Comparison of ENCODE assay signal across 26 cellular contexts in genomic region chr7:99002146-99002826, GRCh38.
A peak's percentile ranks its signal among the peaks of the same experiment; 100 is the strongest.
DNase-seq lines count a peak whose midpoint lies in the region; ATAC-seq, FAIRE-seq and TF ChIP-seq lines count a peak whose summit lies in the region.
"Had no signal": no experiment of that assay in that cellular context is flagged by ENCODE, and none has a peak within 500 bp of the region (broad histone marks: within the 10 kb centered on the region; RNA-seq: fewer than 3 reads in every experiment).

No MANE protein-coding gene starts in this region.

- H3K9ac ChIP-seq in DND-41 (ENCODE audit: low read depth, low read length) = no peak overlapping the region
- no peak overlapping the region for H3K9ac ChIP-seq in GM12878 (ENCODE audit: control insufficient read depth, insufficient read depth, low read length)
- H3K9ac ChIP-seq: KMS-11 had no signal

- WGBS in GM12878 (ENCODE audit: insufficient coverage, insufficient replicate concordance, low lambda C conversion rate, missing lambda C conversion rate) = 98% methylated on average over 12 of the region's 12 CpGs

- H2AFZ ChIP-seq in DND-41 (ENCODE audit: low read depth, low read length) (no peak overlapping the region), GM12878 (ENCODE audit: control insufficient read depth, low read depth, low read length) (no peak overlapping the region)
- H2AFZ ChIP-seq: hepatocyte had no signal

- H3K36me3 ChIP-seq in DND-41 (ENCODE audit: insufficient read depth, low read length) (peaks cover 97% of the 10 kb centered on the region), GM12878 (ENCODE audit: control insufficient read depth in 2 of 2, insufficient read depth in 2 of 2, low read length in 1 of 2) (peaks cover 23 to 54% of the 10 kb centered on the region in 2 experiments)

- no peak overlapping the region for H3K4me3 Mint-ChIP-seq in neural crest cell
- H3K4me3 Mint-ChIP-seq: nephron progenitor cell had no signal

- no peaks in the 10 kb centered on the region for H3K27me3 Mint-ChIP-seq in neural crest cell (ENCODE audit: low read depth)

- RAD21 ChIA-PET in GM12878 (lab: Charles Lee; ENCODE audit: unreplicated experiment) = no interaction called here

- SMC1A ChIA-PET in GM12878 (lab: Charles Lee; ENCODE audit: uncharacterized antibody, unreplicated experiment) = no interaction called here

- H3K36me3 Mint-ChIP-seq in neural crest cell (ENCODE audit: low read depth) = peaks cover 13% of the 10 kb centered on the region

- BruUV-seq in GM12878 (replicated peaks; lab: Mats Ljungman, UMichigan) = no TSS peak

- H3K4me1 ChIP-seq in DND-41 (ENCODE audit: insufficient read depth, low read length) = no peaks in the 10 kb centered on the region
- H3K4me1 ChIP-seq in GM12878 (ENCODE audit: control insufficient read depth, insufficient read depth, low read length) = peaks cover 11% of the 10 kb centered on the region
- H3K4me1 ChIP-seq: prostate gland had no signal

- in situ Hi-C loops in ACHN (cut with HindIII; ENCODE audit: low pct_ligation_motif_present, low pct_unique_long_range_greater_than_20kb, low sequenced_read_pairs) (no loop called here), GM12878 (cut with MboI) (no loop called here)

- no peak for TF ChIP-seq EP300 in GM12878 (IDR thresholded peaks at IDR 0.05; ENCODE audit: borderline replicate concordance in 1 of 2, control insufficient read depth in 1 of 2, low read depth in 2 of 2, low read length in 2 of 2)

- no peaks in the 10 kb centered on the region for H3K9me3 Mint-ChIP-seq in neural crest cell
- H3K9me3 Mint-ChIP-seq: nephron progenitor cell had no signal

- TF ChIP-seq RAD21 in GM12878 (IDR thresholded peaks at IDR 0.05; ENCODE audit: insufficient read depth, low read depth, low read length) = no peak

- H3K27ac Mint-ChIP-seq in neural crest cell (ENCODE audit: unreplicated experiment) = peak overlapping the region; percentile 36

- TF ChIP-seq POLR2A in GM12878 (IDR thresholded peaks at IDR 0.05; ENCODE audit: low read depth, low read length) = 0 out of 2 replicates have a peak, but pooled peaks have one; percentile 26

- H3K9me3 ChIP-seq in DND-41 (ENCODE audit: insufficient read depth, low read length, severe bottlenecking) (no peaks in the 10 kb centered on the region), GM12878 (replicated peaks; ENCODE audit: control insufficient read depth, insufficient read depth, low read length) (no peaks in the 10 kb centered on the region)
- H3K9me3 ChIP-seq: prostate gland, transverse colon had no signal

- no peak for FAIRE-seq in GM12878 (lab: Jason Lieb, UNC)
- FAIRE-seq: endothelial cell of umbilical vein, GM12892, kidney, TTC549 had no signal

- intact Hi-C loops in GM12878 (cut with micrococcal nuclease; ENCODE audit: unreplicated experiment) = no loop called here

- ATAC-seq in DND-41 (ENCODE audit: insufficient read depth, low read depth) (peak; percentile 27; the same call in 1 of the 3 replicates), GM12878 (no peak), HG03196 (IDR thresholded peaks at IDR 0.05; ENCODE audit: unreplicated experiment) (no peak), HG03432 (IDR thresholded peaks at IDR 0.05; ENCODE audit: unreplicated experiment) (no peak)
- ATAC-seq: PC-3 had no signal

- H3K4me1 Mint-ChIP-seq in neural crest cell = no peaks in the 10 kb centered on the region
- H3K4me1 Mint-ChIP-seq: nephron progenitor cell had no signal

- H3K27me3 ChIP-seq in DND-41 (ENCODE audit: insufficient read depth, low read length, poor library complexity) = no peaks in the 10 kb centered on the region
- H3K27me3 ChIP-seq in GM12878 (replicated peaks in 1 of 2; ENCODE audit: control insufficient read depth in 2 of 2, insufficient read depth in 2 of 2, low read length in 1 of 2) = no peaks in the 10 kb centered on the region
- H3K27me3 ChIP-seq: hepatocyte, transverse colon had no signal

- H4K20me1 ChIP-seq in DND-41 (ENCODE audit: insufficient read depth, low read length) (peaks cover 8% of the 10 kb centered on the region; the same call in 1 of the 2 replicates), GM12878 (ENCODE audit: control insufficient read depth, insufficient read depth) (no peaks in the 10 kb centered on the region)

- peak; percentile 33 for DNase-seq in ACHN
- DNase-seq in DND-41 = no peak
- DNase-seq in GM12878 (ENCODE audit: low read depth, low spot score) = no peak
- no peak for DNase-seq in neural crest cell (ENCODE audit: low read depth, low spot score)
- DNase-seq in epidermal melanocyte (ENCODE audit: insufficient read length, low spot score) = no peak
- no peak for DNase-seq in midbrain (lab: John Stamatoyannopoulos, UW)
- DNase-seq: activated gamma-delta T cell; amniotic stem cell; dermis blood vessel endothelial cell; DMS53; kidney; NCI-H187 treated with DMSO at 0.1 percent for 48 hours; NCI-H774; nephron progenitor cell; PC-3; SHP77 treated with DMSO at 0.1 percent for 48 hours; stimulated activated naive CD4-positive, alpha-beta T cell; transverse colon had no signal

- POLR2A ChIA-PET in GM12878 (lab: Charles Lee) = no interaction called here

- H3K4me3 ChIP-seq in DND-41 (ENCODE audit: low read depth in 1 of 2, low read length in 2 of 2) (no peak overlapping the region), GM12878 (no peak overlapping the region)
- H3K4me3 ChIP-seq: hepatocyte, prostate gland, transverse colon had no signal

- CTCF ChIA-PET in GM12878 (lab: Yijun Ruan, JAX) = no interaction called here

- H3K27ac ChIP-seq in DND-41 (ENCODE audit: low read length) (no peak overlapping the region), GM12878 (ENCODE audit: control insufficient read depth, insufficient read depth) (no peak overlapping the region)
- H3K27ac ChIP-seq: hepatocyte, KMS-11, prostate gland, transverse colon had no signal

- H3K4me2 ChIP-seq in DND-41 (ENCODE audit: insufficient read depth, low read length) = no peak overlapping the region
- no peak overlapping the region for H3K4me2 ChIP-seq in GM12878 (ENCODE audit: control insufficient read depth, insufficient read depth)
- H3K4me2 ChIP-seq: hepatocyte, KMS-11 had no signal

- H3K79me2 ChIP-seq in DND-41 (ENCODE audit: insufficient read depth, low read length) = no peaks in the 10 kb centered on the region
- no peaks in the 10 kb centered on the region for H3K79me2 ChIP-seq in GM12878 (ENCODE audit: control insufficient read depth, insufficient read depth, low read length)
- H3K79me2 ChIP-seq: hepatocyte had no signal

- no peak for TF ChIP-seq CTCF in DND-41 (IDR thresholded peaks at IDR 0.05; ENCODE audit: borderline replicate concordance, extremely low read depth, low read length, poor library complexity, severe bottlenecking)
- TF ChIP-seq CTCF in GM12878 (IDR thresholded peaks at IDR 0.05 in 2 of 3, conservative IDR thresholded peaks at IDR 0.05 in 1 of 3; ENCODE audit: control insufficient read depth in 2 of 3, extremely low read depth in 1 of 3, insufficient read depth in 1 of 3, low read depth in 3 of 3, low read length in 3 of 3) = no peak
- no peak for TF ChIP-seq CTCF in neural crest cell (conservative IDR thresholded peaks at IDR 0.05)

TF ChIP-seq in GM12878, 131 proteins besides CTCF, POLR2A, EP300 and RAD21 (continues in another document):
- TF ChIP-seq BCL3 (IDR thresholded peaks at IDR 0.05; ENCODE audit: borderline replicate concordance, insufficient read depth, low read depth, low read length, poor library complexity, severe bottlenecking) (no peak), CEBPZ (IDR thresholded peaks at IDR 0.05; ENCODE audit: low read depth, low read length) (no peak), SMARCA5 (IDR thresholded peaks at IDR 0.05) (no peak), BACH1 (IDR thresholded peaks at IDR 0.05; ENCODE audit: borderline replicate concordance) (no peak), SMAD1 (IDR thresholded peaks at IDR 0.05; ENCODE audit: low read depth, partially characterized antibody) (no peak), LARP7 (IDR thresholded peaks at IDR 0.05) (no peak), YBX1 (IDR thresholded peaks at IDR 0.05) (no peak), ZNF384 (IDR thresholded peaks at IDR 0.05; ENCODE audit: borderline replicate concordance, low read depth, low read length) (no peak)
